In the genomic region with DNA sequence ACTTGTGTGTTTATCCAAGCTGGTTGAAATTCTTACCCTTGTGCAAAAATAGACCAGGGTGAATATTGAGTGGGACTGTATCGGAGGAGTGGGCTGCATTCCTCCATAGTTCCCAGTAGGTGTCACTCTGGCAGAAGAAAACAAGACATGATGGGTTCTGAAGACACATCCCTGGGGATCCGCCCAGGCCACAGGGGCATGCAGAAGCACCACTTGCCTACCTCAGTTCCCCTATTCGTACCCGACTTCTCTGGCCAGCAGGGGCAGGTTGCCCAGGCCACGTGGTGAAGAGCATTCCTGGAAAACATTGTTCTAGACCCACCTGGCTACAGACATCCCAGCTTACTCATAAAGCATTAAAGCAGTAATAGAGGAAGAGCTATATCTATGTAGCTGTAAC, we compare ENCODE assay signal across 8 cellular contexts.
A peak's percentile ranks its signal among the peaks of the same experiment; 100 is the strongest.
DNase-seq lines count a peak whose midpoint lies in the region; ATAC-seq and TF ChIP-seq lines count a peak whose summit lies in the region.

No MANE protein-coding gene starts in this region.

- WGBS in hepatocyte (ENCODE audit: low lambda C conversion rate, missing lambda C conversion rate) = 12% methylated on average over 5 of the region's 5 CpGs

- no peak overlapping the region for H3K27ac ChIP-seq in hepatocyte

- H3K4me3 ChIP-seq in AG10803 (ENCODE audit: low read length) (no peak overlapping the region), hepatocyte (no peak overlapping the region)

- no peak overlapping the region for H2AFZ ChIP-seq in hepatocyte

- in situ Hi-C loops in GM13977 (cut with MboI; ENCODE audit: low pct_unique_long_range_greater_than_20kb, low sequenced_read_pairs, unreplicated experiment) = no loop called here

- H3K36me3 ChIP-seq in hepatocyte (replicated peaks; ENCODE audit: insufficient read depth, low read depth) = no peaks in the 10 kb centered on the region

- H3K27me3 ChIP-seq in hepatocyte = no peaks in the 10 kb centered on the region

- no peaks in the 10 kb centered on the region for H3K9me3 ChIP-seq in hepatocyte (ENCODE audit: low read depth)

- no peaks in the 10 kb centered on the region for H4K20me1 ChIP-seq in hepatocyte (ENCODE audit: insufficient read depth, poor library complexity, severe bottlenecking)

- peaks cover 18% of the 10 kb centered on the region for H3K4me1 ChIP-seq in hepatocyte (ENCODE audit: insufficient read depth)

- no peak overlapping the region for H3K4me2 ChIP-seq in hepatocyte

- peak; percentile 50 for ATAC-seq in HG03342 (IDR thresholded peaks at IDR 0.05; ENCODE audit: unreplicated experiment)
- ATAC-seq in GM21825 (IDR thresholded peaks at IDR 0.05; ENCODE audit: unreplicated experiment) = no peak

- no peaks in the 10 kb centered on the region for H3K9me2 ChIP-seq in hepatocyte (replicated peaks; ENCODE audit: insufficient read depth)

- TF ChIP-seq CTCF in AG10803 (conservative IDR thresholded peaks at IDR 0.05; ENCODE audit: low read length) = peak; percentile 71
- TF ChIP-seq CTCF in GM13977 (IDR thresholded peaks at IDR 0.05; ENCODE audit: extremely low read depth, insufficient read depth, missing control alignments) = peak; percentile 71
- peak; percentile 70 for TF ChIP-seq CTCF in hepatocyte (IDR thresholded peaks at IDR 0.05; ENCODE audit: poor library complexity)

- DNase-seq in AG10803 (ENCODE audit: low read depth) = peak; percentile 49
- peak; percentile 69 for DNase-seq in GM13977 (ENCODE audit: low spot score)
- peak; percentile 8 for DNase-seq in NOMO-1 treated with dmso at 0.1 percent for 144 hours (lab: John Stamatoyannopoulos, UW; ENCODE audit: unreplicated experiment)
- peak in 38 of 56 donors; percentile 22 to 77 (median 46) for DNase-seq in amygdala (lab: John Stamatoyannopoulos, UW)
- peak; percentile 55 for DNase-seq in hepatocyte (ENCODE audit: low spot score)
- peak; percentile 44 for DNase-seq in stimulated activated CD4-positive, alpha-beta T cell treated with anti-CD3 and anti-CD28 coated beads, Interleukin-4, amount 100 ng/mL, for 24 hours

- H3K79me2 ChIP-seq in hepatocyte = no peaks in the 10 kb centered on the region

Comparison
In these comparisons a context has a peak if more than half of its experiments do, and no peak if none do; other contexts are left out.
1. DNase-seq: peak in every context shown above with its lines; median percentile 69 in GM13977; 55 in hepatocyte; 49 in AG10803; 46 in amygdala; 44 in stimulated activated CD4-positive, alpha-beta T cell treated with anti-CD3 and anti-CD28 coated beads, Interleukin-4, amount 100 ng/mL, for 24 hours; 8 in NOMO-1 treated with dmso at 0.1 percent for 144 hours.